In genomic region chr3:88133711-88134263, GRCh38 we compare ENCODE assay signal across 2 cellular contexts.
TF ChIP-seq lines count a peak whose summit lies in the region.

No MANE protein-coding gene starts in this region.

TF ChIP-seq in IMR-90, 13 proteins besides CTCF, POLR2A, EP300 and RAD21:
- TF ChIP-seq ELK1 (IDR thresholded peaks at IDR 0.05; ENCODE audit: borderline replicate concordance, low read depth, low read length) (no peak), BHLHE40 (IDR thresholded peaks at IDR 0.05; ENCODE audit: low read depth, low read length) (no peak), CHD1 (IDR thresholded peaks at IDR 0.05; ENCODE audit: low read depth, low read length) (no peak), MAFK (IDR thresholded peaks at IDR 0.05; ENCODE audit: low read depth, low read length) (no peak), FOS (IDR thresholded peaks at IDR 0.05; ENCODE audit: low read depth, low read length) (no peak), MAZ (IDR thresholded peaks at IDR 0.05; ENCODE audit: borderline replicate concordance, low read depth, low read length) (no peak), SMC3 (IDR thresholded peaks at IDR 0.05; ENCODE audit: low read depth, low read length) (no peak), USF2 (IDR thresholded peaks at IDR 0.05; ENCODE audit: low read depth, low read length) (no peak)

TF ChIP-seq in WTC11, 78 proteins besides CTCF, POLR2A, EP300 and RAD21:
- TF ChIP-seq ETV6 (CRISPR knock-in tag; IDR thresholded peaks at IDR 0.05) = no peak
- no peak for TF ChIP-seq HMGXB4 (CRISPR knock-in tag; IDR thresholded peaks at IDR 0.05)
- TF ChIP-seq ATF6 (CRISPR knock-in tag; IDR thresholded peaks at IDR 0.05) = no peak
- TF ChIP-seq GABPB1 (CRISPR knock-in tag; IDR thresholded peaks at IDR 0.05) = no peak
- no peak for TF ChIP-seq AFF4 (CRISPR knock-in tag; IDR thresholded peaks at IDR 0.05; ENCODE audit: borderline replicate concordance)
- no peak for TF ChIP-seq KAT7 (CRISPR knock-in tag; IDR thresholded peaks at IDR 0.05; ENCODE audit: borderline replicate concordance)
- TF ChIP-seq PRRX2 (CRISPR knock-in tag; IDR thresholded peaks at IDR 0.05) = no peak
- TF ChIP-seq ESRRA (CRISPR knock-in tag; IDR thresholded peaks at IDR 0.05; ENCODE audit: borderline replicate concordance) = no peak
- no peak for TF ChIP-seq ZMAT4 (CRISPR knock-in tag; IDR thresholded peaks at IDR 0.05)
- no peak for TF ChIP-seq ZNF138 (CRISPR knock-in tag; conservative IDR thresholded peaks at IDR 0.05)
- TF ChIP-seq ATF3 (CRISPR knock-in tag; conservative IDR thresholded peaks at IDR 0.05) = no peak
- no peak for TF ChIP-seq ZNF263 (CRISPR knock-in tag; IDR thresholded peaks at IDR 0.05; ENCODE audit: low read depth)
- no peak for TF ChIP-seq STAT6 (CRISPR knock-in tag; conservative IDR thresholded peaks at IDR 0.05; ENCODE audit: low read depth)
